ENCODE assay signal across 16 cellular contexts in the genomic region with DNA sequence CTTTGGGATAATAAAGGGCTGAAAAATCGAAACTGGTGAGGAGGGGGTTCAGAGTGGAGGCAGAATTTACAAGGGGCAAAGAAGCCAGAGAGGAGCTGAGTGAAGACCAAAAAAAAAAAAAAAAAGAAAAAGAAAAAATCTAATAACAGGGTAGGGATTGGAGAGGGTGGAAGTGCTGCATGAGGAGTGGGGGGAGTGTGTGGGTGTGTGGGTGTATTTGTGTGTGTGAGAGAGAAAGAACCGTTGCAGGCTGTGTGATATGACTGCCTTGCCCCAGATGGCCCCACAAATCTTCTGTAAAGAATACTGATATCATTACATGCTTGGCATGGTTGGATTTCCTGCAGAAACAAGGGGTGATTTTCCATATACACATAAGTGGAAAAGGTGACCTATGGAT.
A peak's percentile ranks its signal among the peaks of the same experiment; 100 is the strongest.
DNase-seq lines count a peak whose midpoint lies in the region; ATAC-seq and TF ChIP-seq lines count a peak whose summit lies in the region.
"Had no signal": no experiment of that assay in that cellular context is flagged by ENCODE, and none has a peak within 500 bp of the region (broad histone marks: within the 10 kb centered on the region; RNA-seq: fewer than 3 reads in every experiment).

No MANE protein-coding gene starts in this region.

- no peaks in the 10 kb centered on the region for H3K9me3 ChIP-seq in HEK293 (ENCODE audit: control insufficient read depth, insufficient read depth, low read depth, low read length)
- H3K9me3 ChIP-seq: BLaER1, Caco-2 had no signal

- H3K4me1 ChIP-seq in HEK293 (ENCODE audit: control insufficient read depth, insufficient read depth, low read length): no peaks in the 10 kb centered on the region
- H3K4me1 ChIP-seq: BLaER1, Caco-2 had no signal

- no peaks in the 10 kb centered on the region for H3K36me3 ChIP-seq in HEK293 (ENCODE audit: control insufficient read depth in 2 of 2, insufficient read depth in 1 of 2, low read length in 2 of 2)
- H3K36me3 ChIP-seq: BLaER1 had no signal

- no peak for TF ChIP-seq CTCF in HEK293 (tag by site-specific recombination; IDR thresholded peaks at IDR 0.05)
- no peak for TF ChIP-seq CTCF in WTC11 (IDR thresholded peaks at IDR 0.05)
- no peak for TF ChIP-seq CTCF in nephron progenitor cell (IDR thresholded peaks at IDR 0.05)

- no peaks in the 10 kb centered on the region for H3K36me3 Mint-ChIP-seq in WTC11
- peaks cover 65% of the 10 kb centered on the region for H3K36me3 Mint-ChIP-seq in nephron progenitor cell (ENCODE audit: low read depth)
- H3K36me3 Mint-ChIP-seq: CD4-positive, CD25-positive, alpha-beta regulatory T cell; CD8-positive, alpha-beta T cell had no signal

- ATAC-seq in WTC11: no peak
- no peak for ATAC-seq in HG03460 (IDR thresholded peaks at IDR 0.05; ENCODE audit: unreplicated experiment)
- ATAC-seq: CD8-positive, alpha-beta T cell had no signal

- H3K27ac Mint-ChIP-seq in WTC11 (0 out of 2 replicates have a peak overlapping the region, but pooled peaks have one; percentile 37), nephron progenitor cell (peak overlapping the region; percentile 10)
- H3K27ac Mint-ChIP-seq: B cell; CD4-positive, CD25-positive, alpha-beta regulatory T cell; CD8-positive, alpha-beta T cell had no signal

- H3K4me1 Mint-ChIP-seq in WTC11: peaks cover 26% of the 10 kb centered on the region
- H3K4me1 Mint-ChIP-seq in nephron progenitor cell: no peaks in the 10 kb centered on the region
- H3K4me1 Mint-ChIP-seq: B cell; CD4-positive, CD25-positive, alpha-beta regulatory T cell had no signal

- POLR2A ChIA-PET in HEK293 (lab: Yijun Ruan, JAX) (interaction anchor here (0.6 kb wide), 1 partner anchor 1109 kb away, joined by 6 read pairs; no protein-coding TSS in a partner anchor), WTC11 (lab: Charles Lee) (no interaction called here)

- DNase-seq in WTC11 (ENCODE audit: low spot score) (no peak), nephron progenitor cell (no peak), UCSD-AML1 (lab: John Stamatoyannopoulos, UW; ENCODE audit: unreplicated experiment) (no peak)
- no peak for DNase-seq in activated effector memory CD4-positive, alpha-beta T cell treated with Interleukin-2 at 50 U/mL for 16 hours
- DNase-seq: Caco-2; CD4-positive, CD25-positive, alpha-beta regulatory T cell; CD8-positive, alpha-beta T cell; DMS153; DND-41; H7; HCEC 1CT had no signal

- H3K27ac ChIP-seq in HEK293 (ENCODE audit: extremely low read depth, low read depth, low read length): no peak overlapping the region
- H3K27ac ChIP-seq: BLaER1, C4-2B had no signal

- H3K27me3 Mint-ChIP-seq in WTC11 (ENCODE audit: low read depth) (no peaks in the 10 kb centered on the region), nephron progenitor cell (ENCODE audit: low read depth, poor library complexity) (no peaks in the 10 kb centered on the region)

- H3K4me3 Mint-ChIP-seq in WTC11: no peak overlapping the region
- no peak overlapping the region for H3K4me3 Mint-ChIP-seq in nephron progenitor cell
- H3K4me3 Mint-ChIP-seq: B cell; CD4-positive, CD25-positive, alpha-beta regulatory T cell; CD8-positive, alpha-beta T cell had no signal

- H3K9me3 Mint-ChIP-seq in WTC11: no peaks in the 10 kb centered on the region
- no peaks in the 10 kb centered on the region for H3K9me3 Mint-ChIP-seq in nephron progenitor cell
- H3K9me3 Mint-ChIP-seq: CD8-positive, alpha-beta T cell had no signal

- CTCF ChIA-PET in HEK293 (lab: Yijun Ruan, JAX): no interaction called here
- CTCF ChIA-PET in WTC11 (lab: Charles Lee): interaction anchor here (1.0 kb wide), 1 partner anchor 726 kb away, joined by 3 read pairs; no protein-coding TSS in a partner anchor

- H3K4me3 ChIP-seq in HEK293 (ENCODE audit: low read depth, low read length): no peak overlapping the region
- H3K4me3 ChIP-seq: BLaER1 had no signal

TF ChIP-seq in HEK293, 187 proteins besides CTCF, POLR2A, EP300 and RAD21:
- peak; percentile 61 for TF ChIP-seq ZFHX2 (tag by site-specific recombination; conservative IDR thresholded peaks at IDR 0.05)
- peak; percentile 48 for TF ChIP-seq EGR2 (tag by site-specific recombination; IDR thresholded peaks at IDR 0.05; ENCODE audit: low read depth)
- TF ChIP-seq, protein P1, sequence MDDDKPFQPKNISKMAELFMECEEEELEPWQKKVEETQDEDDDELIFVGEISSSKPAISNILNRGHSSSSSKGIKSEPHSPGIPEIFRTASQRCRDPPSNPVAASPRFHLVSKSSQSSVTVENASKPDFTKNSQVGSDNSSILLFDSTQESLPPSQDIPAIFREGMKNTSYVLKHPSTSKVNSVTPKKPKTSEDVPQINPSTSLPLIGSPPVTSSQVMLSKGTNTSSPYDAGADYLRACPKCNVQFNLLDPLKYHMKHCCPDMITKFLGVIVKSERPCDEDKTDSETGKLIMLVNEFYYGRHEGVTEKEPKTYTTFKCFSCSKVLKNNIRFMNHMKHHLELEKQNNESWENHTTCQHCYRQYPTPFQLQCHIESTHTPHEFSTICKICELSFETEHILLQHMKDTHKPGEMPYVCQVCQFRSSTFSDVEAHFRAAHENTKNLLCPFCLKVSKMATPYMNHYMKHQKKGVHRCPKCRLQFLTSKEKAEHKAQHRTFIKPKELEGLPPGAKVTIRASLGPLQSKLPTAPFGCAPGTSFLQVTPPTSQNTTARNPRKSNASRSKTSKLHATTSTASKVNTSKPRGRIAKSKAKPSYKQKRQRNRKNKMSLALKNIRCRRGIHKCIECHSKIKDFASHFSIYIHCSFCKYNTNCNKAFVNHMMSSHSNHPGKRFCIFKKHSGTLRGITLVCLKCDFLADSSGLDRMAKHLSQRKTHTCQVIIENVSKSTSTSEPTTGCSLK (tag by site-specific recombination; IDR thresholded peaks at IDR 0.05): no peak

TF ChIP-seq in WTC11, 78 proteins besides CTCF, POLR2A, EP300 and RAD21:
- TF ChIP-seq ETV6 (CRISPR knock-in tag; IDR thresholded peaks at IDR 0.05) (no peak), FOXJ3 (CRISPR knock-in tag; IDR thresholded peaks at IDR 0.05; ENCODE audit: borderline replicate concordance) (no peak), GTF2I (CRISPR knock-in tag; conservative IDR thresholded peaks at IDR 0.05) (no peak), ZNF263 (CRISPR knock-in tag; IDR thresholded peaks at IDR 0.05; ENCODE audit: low read depth) (no peak), CREB1 (CRISPR knock-in tag; IDR thresholded peaks at IDR 0.05) (no peak)
- TF ChIP-seq, protein P2, sequence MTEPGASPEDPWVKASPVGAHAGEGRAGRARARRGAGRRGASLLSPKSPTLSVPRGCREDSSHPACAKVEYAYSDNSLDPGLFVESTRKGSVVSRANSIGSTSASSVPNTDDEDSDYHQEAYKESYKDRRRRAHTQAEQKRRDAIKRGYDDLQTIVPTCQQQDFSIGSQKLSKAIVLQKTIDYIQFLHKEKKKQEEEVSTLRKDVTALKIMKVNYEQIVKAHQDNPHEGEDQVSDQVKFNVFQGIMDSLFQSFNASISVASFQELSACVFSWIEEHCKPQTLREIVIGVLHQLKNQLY (CRISPR knock-in tag; IDR thresholded peaks at IDR 0.05): no peak
